ENCODE assay signal across 1 cellular context in the genomic region with DNA sequence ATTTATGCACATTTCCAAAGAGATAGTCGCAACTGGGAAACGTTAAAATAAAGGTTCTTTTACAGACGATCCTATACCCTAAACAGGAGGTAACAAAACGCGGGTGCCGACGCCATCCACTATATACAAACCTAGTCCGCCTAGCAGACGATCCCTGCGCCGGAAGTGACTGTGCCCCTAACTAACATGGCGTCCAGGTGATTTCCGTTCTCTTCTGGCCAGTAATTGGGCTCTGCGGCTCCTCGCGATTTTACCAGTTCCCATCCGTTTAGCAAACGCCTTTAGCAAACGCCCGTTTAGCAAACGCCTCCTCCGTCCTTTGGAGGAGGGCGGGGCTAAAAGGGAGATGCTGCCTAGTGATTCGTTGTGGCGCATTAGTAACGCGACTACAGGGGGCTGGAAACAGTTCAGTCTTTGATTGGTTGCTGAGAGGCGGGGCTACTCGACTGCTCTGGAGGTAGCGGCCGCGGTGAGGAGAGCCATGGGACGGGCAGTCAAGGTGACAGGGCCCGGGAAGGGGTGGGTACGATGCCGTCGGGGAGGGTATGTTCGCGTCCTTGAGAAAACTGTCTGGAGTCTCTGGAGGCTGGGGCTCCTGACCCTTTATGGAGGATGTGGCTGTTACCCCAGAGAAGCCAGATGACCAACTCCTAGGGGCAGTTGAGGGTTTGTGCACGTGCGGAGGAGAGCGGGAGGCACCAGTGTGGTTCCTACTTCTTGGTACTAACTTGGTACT.
TF ChIP-seq lines count a peak whose summit lies in the region.

A gene (plus strand): TSS at position 405 of the 736 bp plus-strand sequence. CDS start 77 bp downstream, at position 482.

TF ChIP-seq in H1, 55 proteins besides CTCF, POLR2A, EP300 and RAD21:
- TF ChIP-seq SIX5 (IDR thresholded peaks at IDR 0.05; ENCODE audit: low read depth, low read length) (no peak), PHF8 (conservative IDR thresholded peaks at IDR 0.05; ENCODE audit: low read depth, low read length) (peak; percentile 55), CEBPB (IDR thresholded peaks at IDR 0.05; ENCODE audit: low read depth, low read length) (no peak), CREB1 (IDR thresholded peaks at IDR 0.05) (peak; percentile 95), CHD1 (IDR thresholded peaks at IDR 0.05; ENCODE audit: low read depth, low read length) (no peak; the same call in 1 of the 2 replicates), TBP (IDR thresholded peaks at IDR 0.05; ENCODE audit: low read depth, low read length) (peak; percentile 69), CHD2 (IDR thresholded peaks at IDR 0.05; ENCODE audit: low read length) (peak; percentile 97), NRF1 (IDR thresholded peaks at IDR 0.05; ENCODE audit: low read depth, low read length) (no peak), EGR1 (IDR thresholded peaks at IDR 0.05; ENCODE audit: borderline replicate concordance, low read depth, low read length) (no peak), HDAC6 (IDR thresholded peaks at IDR 0.05; ENCODE audit: low read depth, low read length) (no peak), KDM1A (IDR thresholded peaks at IDR 0.05; ENCODE audit: borderline replicate concordance, low read length) (no peak), CBX8 (IDR thresholded peaks at IDR 0.05; ENCODE audit: borderline replicate concordance, low read depth, low read length) (no peak), HDAC2 (IDR thresholded peaks at IDR 0.05; ENCODE audit: borderline replicate concordance in 1 of 2, low read depth in 2 of 2, low read length in 2 of 2) (peak in 1 of 2 experiments; percentile 54; a peak in 1 of 4 replicates), TEAD4 (IDR thresholded peaks at IDR 0.05; ENCODE audit: low read depth, low read length) (no peak), RBBP5 (IDR thresholded peaks at IDR 0.05; ENCODE audit: borderline replicate concordance, low read depth, low read length) (no peak), FOSL1 (IDR thresholded peaks at IDR 0.05; ENCODE audit: insufficient read depth, low read depth, low read length) (no peak), SP4 (IDR thresholded peaks at IDR 0.05; ENCODE audit: low read length) (no peak), BCL11A (IDR thresholded peaks at IDR 0.05; ENCODE audit: low read depth in 2 of 2, low read length in 2 of 2) (no peak), SIN3A (conservative IDR thresholded peaks at IDR 0.05 in 1 of 2, IDR thresholded peaks at IDR 0.05 in 1 of 2; ENCODE audit: low read depth in 1 of 2, low read length in 2 of 2) (peak; percentile 65 to 89; a peak in 2 of 4 replicates), SP2 (IDR thresholded peaks at IDR 0.05; ENCODE audit: low read length) (no peak; the same call in 1 of the 2 replicates), POLR2AphosphoS5 (IDR thresholded peaks at IDR 0.05; ENCODE audit: low read depth, low read length) (peak; percentile 95), RNF2 (IDR thresholded peaks at IDR 0.05; ENCODE audit: borderline replicate concordance, low read depth, low read length, missing control alignments, poor library complexity, severe bottlenecking) (no peak), SRF (IDR thresholded peaks at IDR 0.05; ENCODE audit: low read depth, low read length) (peak; percentile 40; the same call in 1 of the 2 replicates), BACH1 (IDR thresholded peaks at IDR 0.05; ENCODE audit: low read length) (no peak), RFX5 (IDR thresholded peaks at IDR 0.05; ENCODE audit: borderline replicate concordance, low read depth, low read length) (no peak), TCF12 (IDR thresholded peaks at IDR 0.05; ENCODE audit: low read depth, low read length) (no peak), BRCA1 (IDR thresholded peaks at IDR 0.05; ENCODE audit: low read depth, low read length) (peak; percentile 88), NANOG (IDR thresholded peaks at IDR 0.05; ENCODE audit: insufficient read depth, low read depth, low read length, poor library complexity, severe bottlenecking) (no peak), GTF2F1 (IDR thresholded peaks at IDR 0.05; ENCODE audit: borderline replicate concordance, low read depth, low read length) (no peak; the same call in 1 of the 2 replicates), MAFK (IDR thresholded peaks at IDR 0.05; ENCODE audit: low read depth, low read length) (no peak), CTBP2 (IDR thresholded peaks at IDR 0.05; ENCODE audit: borderline replicate concordance, insufficient read depth, insufficient read length, low read length) (peak; percentile 38), JUN (IDR thresholded peaks at IDR 0.05; ENCODE audit: low read depth, low read length) (no peak), ASH2L (IDR thresholded peaks at IDR 0.05; ENCODE audit: low read length) (peak; percentile 71), POU5F1 (IDR thresholded peaks at IDR 0.05; ENCODE audit: low read depth, low read length) (no peak), TAF1 (IDR thresholded peaks at IDR 0.05; ENCODE audit: low read depth, low read length) (peak; percentile 90), SIRT6 (IDR thresholded peaks at IDR 0.05; ENCODE audit: low read length) (no peak), KDM5A (IDR thresholded peaks at IDR 0.05; ENCODE audit: low read length) (peak; percentile 40; the same call in 1 of the 2 replicates), ZNF274 (IDR thresholded peaks at IDR 0.05; ENCODE audit: borderline replicate concordance, extremely low read depth, low read length) (no peak), TAF7 (optimal IDR thresholded peaks at IDR 0.05; ENCODE audit: borderline replicate concordance, low read depth, low read length) (no peak), YY1 (IDR thresholded peaks at IDR 0.05; ENCODE audit: low read depth, low read length) (peak; percentile 99), JUND (IDR thresholded peaks at IDR 0.05; ENCODE audit: low read length) (no peak), SUZ12 (IDR thresholded peaks at IDR 0.05; ENCODE audit: low read length) (no peak), SP1 (IDR thresholded peaks at IDR 0.05; ENCODE audit: low read depth, low read length) (no peak; the same call in 1 of the 2 replicates), CBX5 (IDR thresholded peaks at IDR 0.05; ENCODE audit: low read depth, low read length) (no peak), GABPA (IDR thresholded peaks at IDR 0.05; ENCODE audit: borderline replicate concordance, insufficient read depth, low read length) (peak; percentile 94), EZH2 (IDR thresholded peaks at IDR 0.05; ENCODE audit: low read depth, low read length, severe bottlenecking) (no peak), KDM4A (IDR thresholded peaks at IDR 0.05; ENCODE audit: low read depth, low read length, severe bottlenecking) (peak; percentile 9), SAP30 (IDR thresholded peaks at IDR 0.05; ENCODE audit: insufficient read depth, insufficient replicate concordance, low read length) (peak; percentile 95), RXRA (IDR thresholded peaks at IDR 0.05; ENCODE audit: insufficient read depth, low read depth, low read length) (no peak)
- TF ChIP-seq, protein P1, sequence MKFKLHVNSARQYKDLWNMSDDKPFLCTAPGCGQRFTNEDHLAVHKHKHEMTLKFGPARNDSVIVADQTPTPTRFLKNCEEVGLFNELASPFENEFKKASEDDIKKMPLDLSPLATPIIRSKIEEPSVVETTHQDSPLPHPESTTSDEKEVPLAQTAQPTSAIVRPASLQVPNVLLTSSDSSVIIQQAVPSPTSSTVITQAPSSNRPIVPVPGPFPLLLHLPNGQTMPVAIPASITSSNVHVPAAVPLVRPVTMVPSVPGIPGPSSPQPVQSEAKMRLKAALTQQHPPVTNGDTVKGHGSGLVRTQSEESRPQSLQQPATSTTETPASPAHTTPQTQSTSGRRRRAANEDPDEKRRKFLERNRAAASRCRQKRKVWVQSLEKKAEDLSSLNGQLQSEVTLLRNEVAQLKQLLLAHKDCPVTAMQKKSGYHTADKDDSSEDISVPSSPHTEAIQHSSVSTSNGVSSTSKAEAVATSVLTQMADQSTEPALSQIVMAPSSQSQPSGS (IDR thresholded peaks at IDR 0.05; ENCODE audit: low read length): no peak
- TF ChIP-seq, protein P2, sequence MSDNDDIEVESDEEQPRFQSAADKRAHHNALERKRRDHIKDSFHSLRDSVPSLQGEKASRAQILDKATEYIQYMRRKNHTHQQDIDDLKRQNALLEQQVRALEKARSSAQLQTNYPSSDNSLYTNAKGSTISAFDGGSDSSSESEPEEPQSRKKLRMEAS (IDR thresholded peaks at IDR 0.05): peak; percentile 59; the same call in 1 of the 2 replicates
- TF ChIP-seq, protein P3, sequence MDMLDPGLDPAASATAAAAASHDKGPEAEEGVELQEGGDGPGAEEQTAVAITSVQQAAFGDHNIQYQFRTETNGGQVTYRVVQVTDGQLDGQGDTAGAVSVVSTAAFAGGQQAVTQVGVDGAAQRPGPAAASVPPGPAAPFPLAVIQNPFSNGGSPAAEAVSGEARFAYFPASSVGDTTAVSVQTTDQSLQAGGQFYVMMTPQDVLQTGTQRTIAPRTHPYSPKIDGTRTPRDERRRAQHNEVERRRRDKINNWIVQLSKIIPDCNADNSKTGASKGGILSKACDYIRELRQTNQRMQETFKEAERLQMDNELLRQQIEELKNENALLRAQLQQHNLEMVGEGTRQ (IDR thresholded peaks at IDR 0.05; ENCODE audit: low read length): no peak
- TF ChIP-seq, protein P4, sequence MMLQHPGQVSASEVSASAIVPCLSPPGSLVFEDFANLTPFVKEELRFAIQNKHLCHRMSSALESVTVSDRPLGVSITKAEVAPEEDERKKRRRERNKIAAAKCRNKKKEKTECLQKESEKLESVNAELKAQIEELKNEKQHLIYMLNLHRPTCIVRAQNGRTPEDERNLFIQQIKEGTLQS (IDR thresholded peaks at IDR 0.05; ENCODE audit: insufficient read depth, low read depth, low read length): 0 out of 2 replicates have a peak, but pooled peaks have one; percentile 38
- TF ChIP-seq, protein P5, sequence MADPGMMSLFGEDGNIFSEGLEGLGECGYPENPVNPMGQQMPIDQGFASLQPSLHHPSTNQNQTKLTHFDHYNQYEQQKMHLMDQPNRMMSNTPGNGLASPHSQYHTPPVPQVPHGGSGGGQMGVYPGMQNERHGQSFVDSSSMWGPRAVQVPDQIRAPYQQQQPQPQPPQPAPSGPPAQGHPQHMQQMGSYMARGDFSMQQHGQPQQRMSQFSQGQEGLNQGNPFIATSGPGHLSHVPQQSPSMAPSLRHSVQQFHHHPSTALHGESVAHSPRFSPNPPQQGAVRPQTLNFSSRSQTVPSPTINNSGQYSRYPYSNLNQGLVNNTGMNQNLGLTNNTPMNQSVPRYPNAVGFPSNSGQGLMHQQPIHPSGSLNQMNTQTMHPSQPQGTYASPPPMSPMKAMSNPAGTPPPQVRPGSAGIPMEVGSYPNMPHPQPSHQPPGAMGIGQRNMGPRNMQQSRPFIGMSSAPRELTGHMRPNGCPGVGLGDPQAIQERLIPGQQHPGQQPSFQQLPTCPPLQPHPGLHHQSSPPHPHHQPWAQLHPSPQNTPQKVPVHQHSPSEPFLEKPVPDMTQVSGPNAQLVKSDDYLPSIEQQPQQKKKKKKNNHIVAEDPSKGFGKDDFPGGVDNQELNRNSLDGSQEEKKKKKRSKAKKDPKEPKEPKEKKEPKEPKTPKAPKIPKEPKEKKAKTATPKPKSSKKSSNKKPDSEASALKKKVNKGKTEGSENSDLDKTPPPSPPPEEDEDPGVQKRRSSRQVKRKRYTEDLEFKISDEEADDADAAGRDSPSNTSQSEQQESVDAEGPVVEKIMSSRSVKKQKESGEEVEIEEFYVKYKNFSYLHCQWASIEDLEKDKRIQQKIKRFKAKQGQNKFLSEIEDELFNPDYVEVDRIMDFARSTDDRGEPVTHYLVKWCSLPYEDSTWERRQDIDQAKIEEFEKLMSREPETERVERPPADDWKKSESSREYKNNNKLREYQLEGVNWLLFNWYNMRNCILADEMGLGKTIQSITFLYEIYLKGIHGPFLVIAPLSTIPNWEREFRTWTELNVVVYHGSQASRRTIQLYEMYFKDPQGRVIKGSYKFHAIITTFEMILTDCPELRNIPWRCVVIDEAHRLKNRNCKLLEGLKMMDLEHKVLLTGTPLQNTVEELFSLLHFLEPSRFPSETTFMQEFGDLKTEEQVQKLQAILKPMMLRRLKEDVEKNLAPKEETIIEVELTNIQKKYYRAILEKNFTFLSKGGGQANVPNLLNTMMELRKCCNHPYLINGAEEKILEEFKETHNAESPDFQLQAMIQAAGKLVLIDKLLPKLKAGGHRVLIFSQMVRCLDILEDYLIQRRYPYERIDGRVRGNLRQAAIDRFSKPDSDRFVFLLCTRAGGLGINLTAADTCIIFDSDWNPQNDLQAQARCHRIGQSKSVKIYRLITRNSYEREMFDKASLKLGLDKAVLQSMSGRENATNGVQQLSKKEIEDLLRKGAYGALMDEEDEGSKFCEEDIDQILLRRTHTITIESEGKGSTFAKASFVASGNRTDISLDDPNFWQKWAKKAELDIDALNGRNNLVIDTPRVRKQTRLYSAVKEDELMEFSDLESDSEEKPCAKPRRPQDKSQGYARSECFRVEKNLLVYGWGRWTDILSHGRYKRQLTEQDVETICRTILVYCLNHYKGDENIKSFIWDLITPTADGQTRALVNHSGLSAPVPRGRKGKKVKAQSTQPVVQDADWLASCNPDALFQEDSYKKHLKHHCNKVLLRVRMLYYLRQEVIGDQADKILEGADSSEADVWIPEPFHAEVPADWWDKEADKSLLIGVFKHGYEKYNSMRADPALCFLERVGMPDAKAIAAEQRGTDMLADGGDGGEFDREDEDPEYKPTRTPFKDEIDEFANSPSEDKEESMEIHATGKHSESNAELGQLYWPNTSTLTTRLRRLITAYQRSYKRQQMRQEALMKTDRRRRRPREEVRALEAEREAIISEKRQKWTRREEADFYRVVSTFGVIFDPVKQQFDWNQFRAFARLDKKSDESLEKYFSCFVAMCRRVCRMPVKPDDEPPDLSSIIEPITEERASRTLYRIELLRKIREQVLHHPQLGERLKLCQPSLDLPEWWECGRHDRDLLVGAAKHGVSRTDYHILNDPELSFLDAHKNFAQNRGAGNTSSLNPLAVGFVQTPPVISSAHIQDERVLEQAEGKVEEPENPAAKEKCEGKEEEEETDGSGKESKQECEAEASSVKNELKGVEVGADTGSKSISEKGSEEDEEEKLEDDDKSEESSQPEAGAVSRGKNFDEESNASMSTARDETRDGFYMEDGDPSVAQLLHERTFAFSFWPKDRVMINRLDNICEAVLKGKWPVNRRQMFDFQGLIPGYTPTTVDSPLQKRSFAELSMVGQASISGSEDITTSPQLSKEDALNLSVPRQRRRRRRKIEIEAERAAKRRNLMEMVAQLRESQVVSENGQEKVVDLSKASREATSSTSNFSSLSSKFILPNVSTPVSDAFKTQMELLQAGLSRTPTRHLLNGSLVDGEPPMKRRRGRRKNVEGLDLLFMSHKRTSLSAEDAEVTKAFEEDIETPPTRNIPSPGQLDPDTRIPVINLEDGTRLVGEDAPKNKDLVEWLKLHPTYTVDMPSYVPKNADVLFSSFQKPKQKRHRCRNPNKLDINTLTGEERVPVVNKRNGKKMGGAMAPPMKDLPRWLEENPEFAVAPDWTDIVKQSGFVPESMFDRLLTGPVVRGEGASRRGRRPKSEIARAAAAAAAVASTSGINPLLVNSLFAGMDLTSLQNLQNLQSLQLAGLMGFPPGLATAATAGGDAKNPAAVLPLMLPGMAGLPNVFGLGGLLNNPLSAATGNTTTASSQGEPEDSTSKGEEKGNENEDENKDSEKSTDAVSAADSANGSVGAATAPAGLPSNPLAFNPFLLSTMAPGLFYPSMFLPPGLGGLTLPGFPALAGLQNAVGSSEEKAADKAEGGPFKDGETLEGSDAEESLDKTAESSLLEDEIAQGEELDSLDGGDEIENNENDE (IDR thresholded peaks at IDR 0.05; ENCODE audit: insufficient replicate concordance, low read length): no peak
- TF ChIP-seq, protein P6, sequence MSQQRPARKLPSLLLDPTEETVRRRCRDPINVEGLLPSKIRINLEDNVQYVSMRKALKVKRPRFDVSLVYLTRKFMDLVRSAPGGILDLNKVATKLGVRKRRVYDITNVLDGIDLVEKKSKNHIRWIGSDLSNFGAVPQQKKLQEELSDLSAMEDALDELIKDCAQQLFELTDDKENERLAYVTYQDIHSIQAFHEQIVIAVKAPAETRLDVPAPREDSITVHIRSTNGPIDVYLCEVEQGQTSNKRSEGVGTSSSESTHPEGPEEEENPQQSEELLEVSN (IDR thresholded peaks at IDR 0.05): peak; percentile 63
